ENCODE assay signal across 19 cellular contexts in genomic region chr5:2709996-2710689, GRCh38. TPM values are rescaled to one million over a fixed set of nuclear protein-coding genes. Genes with fewer than 3 reads are reported as not detected.
"Had no signal": no experiment of that assay in that cellular context is flagged by ENCODE, and none has a peak within 500 bp of the region (broad histone marks: within the 10 kb centered on the region; RNA-seq: fewer than 3 reads in every experiment).

No MANE protein-coding gene starts in this region.

- ATAC-seq: heart left ventricle; left colon; left ventricle myocardium superior; naive thymus-derived CD4-positive, alpha-beta T cell; stimulated activated memory B cell treated with anti-CD40 and anti-IgM and Interleukin-4, amounts not matched to agents 10 μg/mL and 1 μg/mL and 100 μg/mL, for 72 hours had no signal

- H3K4me1 ChIP-seq: heart left ventricle, right atrium auricular region, tibial artery had no signal

- H3K4me3 ChIP-seq: dorsolateral prefrontal cortex, heart left ventricle, lung, right atrium auricular region, tibial artery had no signal

- DNase-seq: cortex of kidney; dorsolateral prefrontal cortex; effector CD8-positive, alpha-beta T cell; heart left ventricle; hippocampal formation; left colon; left ventricle myocardium superior; mesenchymal stem cell; naive thymus-derived CD4-positive, alpha-beta T cell; nephron progenitor cell; small intestine; stimulated activated CD4-positive, alpha-beta T cell treated with anti-CD3 and anti-CD28 coated beads, Interleukin-4, amount 100 ng/mL, for 1 hour; stimulated activated CD8-positive, alpha-beta memory T cell treated with anti-CD3 and anti-CD28 coated beads, Interleukin-4, amount 100 ng/mL, for 48 hours; tibial artery had no signal

- H3K9me3 ChIP-seq: heart left ventricle, neutrophil, right atrium auricular region, tibial artery had no signal

- H3K36me3 ChIP-seq: heart left ventricle, neutrophil, right atrium auricular region, tibial artery had no signal

- H3K27me3 ChIP-seq: neutrophil, right atrium auricular region had no signal

- H3K27ac ChIP-seq: dorsolateral prefrontal cortex, heart left ventricle, neutrophil, right atrium auricular region, tibial artery had no signal

RNA-seq across cellular contexts. Expression of gene IRX2, which starts 41.3 kb away (rescaled TPM):
- total RNA-seq: mononuclear cell; naive thymus-derived CD4-positive, alpha-beta T cell had no signal
